Comparison of ENCODE assay signal across 18 cellular contexts in the genomic region with DNA sequence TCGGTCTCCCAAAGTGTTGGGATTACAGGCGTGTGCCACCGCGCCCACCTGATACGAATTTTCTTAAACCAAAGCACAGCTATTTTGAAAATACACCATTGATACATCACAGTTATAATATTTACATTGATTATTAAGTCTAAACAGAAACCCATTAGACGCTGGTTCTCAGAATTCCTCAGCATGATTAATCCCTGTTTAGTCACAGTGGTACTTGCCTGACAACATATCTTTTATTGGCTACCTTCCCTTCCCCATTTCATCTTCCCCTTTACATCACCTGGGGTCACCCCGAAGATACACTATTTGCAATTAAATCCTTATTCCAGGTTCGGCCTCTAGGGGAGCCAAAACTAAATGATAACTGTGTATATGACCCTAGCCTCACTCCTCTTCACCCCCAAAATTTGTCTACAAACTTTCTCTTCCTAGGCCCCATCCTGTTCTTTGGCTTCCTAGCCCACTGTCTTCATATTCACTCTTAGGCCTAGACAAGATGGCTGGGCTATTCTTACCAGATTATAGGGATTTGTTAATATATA. TPM values are rescaled to one million over a fixed set of nuclear protein-coding genes. Genes with fewer than 3 reads are reported as not detected.
"Had no signal": no experiment of that assay in that cellular context is flagged by ENCODE, and none has a peak within 500 bp of the region (broad histone marks: within the 10 kb centered on the region; RNA-seq: fewer than 3 reads in every experiment).

No MANE protein-coding gene starts in this region.

- H3K4me1 Mint-ChIP-seq: memory B cell; natural killer cell; stimulated activated effector memory CD8-positive, alpha-beta T cell treated with anti-CD3 and anti-CD28 coated beads, Interleukin-12 subunit alpha, Interleukin-12 subunit beta, amount 100 ng/mL, for 72 hours had no signal

- H3K4me3 ChIP-seq: gastrocnemius medialis, heart right ventricle, left ventricle myocardium inferior, prostate gland, right lobe of liver, tibial nerve had no signal

- H3K27me3 Mint-ChIP-seq: activated CD4-positive, alpha-beta memory T cell treated with anti-CD3 and anti-CD28 coated beads for 36 hours; activated naive CD8-positive, alpha-beta T cell; memory B cell had no signal

- H3K4me3 Mint-ChIP-seq: activated CD4-positive, alpha-beta memory T cell treated with anti-CD3 and anti-CD28 coated beads for 36 hours; activated naive CD8-positive, alpha-beta T cell; memory B cell; natural killer cell; stimulated activated effector memory CD8-positive, alpha-beta T cell treated with anti-CD3 and anti-CD28 coated beads, Interleukin-12 subunit alpha, Interleukin-12 subunit beta, amount 100 ng/mL, for 72 hours; T-helper 2 cell treated with Interferon-gamma antibody and Interleukin-4, amounts not matched to agents 5 μg/mL and 100 μg/mL, for 36 hours had no signal

- H3K27me3 ChIP-seq: gastrocnemius medialis, heart right ventricle, right lobe of liver, tibial nerve had no signal

- H3K4me1 ChIP-seq: gastrocnemius medialis, heart right ventricle, left ventricle myocardium inferior, prostate gland, tibial nerve had no signal

- H3K27ac Mint-ChIP-seq: activated CD4-positive, alpha-beta memory T cell treated with anti-CD3 and anti-CD28 coated beads for 36 hours; activated naive CD8-positive, alpha-beta T cell; memory B cell; natural killer cell; stimulated activated effector memory CD8-positive, alpha-beta T cell treated with anti-CD3 and anti-CD28 coated beads, Interleukin-12 subunit alpha, Interleukin-12 subunit beta, amount 100 ng/mL, for 72 hours; T-helper 2 cell treated with Interferon-gamma antibody and Interleukin-4, amounts not matched to agents 5 μg/mL and 100 μg/mL, for 36 hours had no signal

- ATAC-seq: gastrocnemius medialis; heart right ventricle; natural killer cell; right lobe of liver; stimulated activated effector memory CD8-positive, alpha-beta T cell treated with anti-CD3 and anti-CD28 coated beads, Interleukin-12 subunit alpha, Interleukin-12 subunit beta, amount 100 ng/mL, for 72 hours had no signal

- DNase-seq: activated CD4-positive, alpha-beta memory T cell treated with anti-CD3 and anti-CD28 coated beads for 36 hours; activated CD4-positive, alpha-beta T cell treated with anti-CD3 and anti-CD28 coated beads for 1 hour; activated gamma-delta T cell; activated T-cell treated with anti-CD3 and anti-CD28 coated beads, Interleukin-2, amount 50 U/mL, for 48 hours; anterior cingulate cortex; gastrocnemius medialis; heart right ventricle; kidney; left ventricle myocardium inferior; natural killer cell; occipital lobe; right lobe of liver had no signal

- H3K27ac ChIP-seq: gastrocnemius medialis, heart right ventricle, left ventricle myocardium inferior, prostate gland, right lobe of liver, tibial nerve had no signal

- H3K36me3 ChIP-seq: gastrocnemius medialis, heart right ventricle, left ventricle myocardium inferior, prostate gland, right lobe of liver, tibial nerve had no signal

- H3K36me3 Mint-ChIP-seq: activated CD4-positive, alpha-beta memory T cell treated with anti-CD3 and anti-CD28 coated beads for 36 hours; activated naive CD8-positive, alpha-beta T cell; memory B cell; stimulated activated effector memory CD8-positive, alpha-beta T cell treated with anti-CD3 and anti-CD28 coated beads, Interleukin-12 subunit alpha, Interleukin-12 subunit beta, amount 100 ng/mL, for 72 hours had no signal

- H3K9me3 ChIP-seq: gastrocnemius medialis, heart right ventricle, left ventricle myocardium inferior, prostate gland, right lobe of liver, tibial nerve had no signal

RNA-seq across cellular contexts. Expression of a gene that starts 36.8 kb away (rescaled TPM):
- total RNA-seq: activated CD4-positive, alpha-beta memory T cell treated with anti-CD3 and anti-CD28 coated beads for 36 hours; natural killer cell; right lobe of liver had no signal
